ENCODE assay signal across 1 cellular context in genomic region chr12:70724444-70724843, GRCh38.
TF ChIP-seq lines count a peak whose summit lies in the region.

No MANE protein-coding gene starts in this region.

TF ChIP-seq in GM23338, 12 proteins besides CTCF, POLR2A, EP300 and RAD21 (continued from another document):
- TF ChIP-seq, protein P1, sequence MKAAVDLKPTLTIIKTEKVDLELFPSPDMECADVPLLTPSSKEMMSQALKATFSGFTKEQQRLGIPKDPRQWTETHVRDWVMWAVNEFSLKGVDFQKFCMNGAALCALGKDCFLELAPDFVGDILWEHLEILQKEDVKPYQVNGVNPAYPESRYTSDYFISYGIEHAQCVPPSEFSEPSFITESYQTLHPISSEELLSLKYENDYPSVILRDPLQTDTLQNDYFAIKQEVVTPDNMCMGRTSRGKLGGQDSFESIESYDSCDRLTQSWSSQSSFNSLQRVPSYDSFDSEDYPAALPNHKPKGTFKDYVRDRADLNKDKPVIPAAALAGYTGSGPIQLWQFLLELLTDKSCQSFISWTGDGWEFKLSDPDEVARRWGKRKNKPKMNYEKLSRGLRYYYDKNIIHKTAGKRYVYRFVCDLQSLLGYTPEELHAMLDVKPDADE (IDR thresholded peaks at IDR 0.05) = no peak
- TF ChIP-seq JUNB (IDR thresholded peaks at IDR 0.05; ENCODE audit: unreplicated experiment) (no peak), CREB1 (CRISPR knock-in tag; IDR thresholded peaks at IDR 0.05; ENCODE audit: low read depth) (no peak), POLR2AphosphoS5 (IDR thresholded peaks at IDR 0.05; ENCODE audit: low read depth) (no peak)
